In the genomic region with DNA sequence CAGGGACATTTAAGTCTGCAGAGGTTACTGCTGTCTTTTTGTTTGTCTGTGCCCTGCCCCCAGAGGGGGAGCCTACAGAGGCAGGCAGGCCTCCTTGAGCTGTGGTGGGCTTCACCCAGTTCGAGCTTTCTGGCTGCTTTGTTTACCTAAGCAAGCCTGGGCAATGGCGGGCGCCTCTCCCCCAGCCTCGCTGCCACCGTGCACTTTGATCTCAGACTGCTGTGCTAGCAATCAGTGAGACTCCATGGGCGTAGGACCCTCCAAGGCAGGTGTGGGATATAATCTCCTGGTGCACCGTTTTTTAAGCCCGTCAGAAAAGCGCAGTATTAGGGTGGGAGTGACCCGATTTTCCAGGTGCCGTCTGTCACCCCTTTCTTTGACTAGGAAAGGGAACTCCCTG, we compare ENCODE assay signal across 7 cellular contexts. TPM values are rescaled to one million over a fixed set of nuclear protein-coding genes. Genes with fewer than 3 reads are reported as not detected.
"Had no signal": no experiment of that assay in that cellular context is flagged by ENCODE, and none has a peak within 500 bp of the region (broad histone marks: within the 10 kb centered on the region; RNA-seq: fewer than 3 reads in every experiment).

No MANE protein-coding gene starts in this region.

RNA-seq across cellular contexts. Expression of gene PKP1, which starts 43.7 kb away (rescaled TPM):
- total RNA-seq: H4, H7, HFFc6 had no signal

RNA-seq across cellular contexts. Expression of gene IGFN1, which starts 49.0 kb away (rescaled TPM):
- total RNA-seq: GM23248, GM23338, H1, H9, HFFc6 had no signal
